In the genomic region with DNA sequence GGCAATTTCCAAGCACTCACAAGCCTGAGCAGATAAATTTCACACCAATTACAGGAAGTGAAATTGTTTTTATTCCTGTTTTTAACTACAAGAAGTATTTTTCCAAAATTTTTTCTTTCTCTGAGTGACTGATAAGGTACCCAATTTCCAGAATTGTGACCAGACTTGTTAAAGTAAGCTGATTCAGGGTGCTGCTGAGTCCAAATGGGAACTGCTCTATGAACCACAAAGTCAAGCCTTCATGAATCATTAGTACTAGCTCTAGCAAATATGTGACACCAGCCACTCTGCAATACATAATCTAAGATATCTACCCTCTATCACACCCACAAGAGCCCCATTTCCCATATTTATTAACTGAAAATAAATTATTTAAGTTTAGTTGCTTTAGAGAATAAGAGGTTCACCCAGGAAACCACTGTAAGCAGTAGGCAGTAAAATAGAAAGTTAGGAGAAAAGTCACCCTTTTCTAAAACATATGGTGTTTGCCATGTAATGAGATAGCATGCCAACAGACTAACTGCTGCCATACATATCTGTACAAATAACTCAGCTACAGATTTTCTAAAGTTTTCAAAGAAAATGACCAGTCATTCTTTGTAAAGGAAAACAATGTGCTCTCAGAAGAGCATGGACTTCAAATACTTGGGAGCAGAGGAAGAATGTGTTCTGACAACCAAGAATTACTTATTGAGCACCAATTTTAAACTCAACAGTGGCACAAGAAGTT, we compare ENCODE assay signal across 17 cellular contexts. TPM values are rescaled to one million over a fixed set of nuclear protein-coding genes. Genes with fewer than 3 reads are reported as not detected.
"Had no signal": no experiment of that assay in that cellular context is flagged by ENCODE, and none has a peak within 500 bp of the region (broad histone marks: within the 10 kb centered on the region; RNA-seq: fewer than 3 reads in every experiment).

No MANE protein-coding gene starts in this region.

- H3K36me3 Mint-ChIP-seq: activated naive CD4-positive, alpha-beta T cell treated with anti-CD3 and anti-CD28 coated beads, Interleukin-2, amount 50 U/mL, for 72 hours; naive thymus-derived CD4-positive, alpha-beta T cell; stimulated activated memory B cell treated with anti-CD40 and anti-IgM and Interleukin-4, amounts not matched to agents 10 μg/mL and 1 μg/mL and 100 μg/mL, for 72 hours; WTC11 had no signal

- H3K27ac Mint-ChIP-seq: activated CD4-positive, alpha-beta T cell treated with anti-CD3 and anti-CD28 coated beads, Interleukin-2, amount 10 ng/mL, durations not matched to agents 24 days and 14 days; activated naive CD4-positive, alpha-beta T cell treated with anti-CD3 and anti-CD28 coated beads, Interleukin-2, amount 50 U/mL, for 72 hours; activated T-cell treated with anti-CD3 and anti-CD28 coated beads, Interleukin-2, amount 50 U/mL, for 72 hours; effector memory CD8-positive, alpha-beta T cell; naive thymus-derived CD4-positive, alpha-beta T cell; stimulated activated memory B cell treated with anti-CD40 and anti-IgM and Interleukin-4, amounts not matched to agents 10 μg/mL and 1 μg/mL and 100 μg/mL, for 72 hours; WTC11 had no signal

- FAIRE-seq: TTC549, urothelium cell line had no signal

- ATAC-seq: activated naive CD4-positive, alpha-beta T cell treated with anti-CD3 and anti-CD28 coated beads, Interleukin-2, amount 50 U/mL, for 72 hours; activated T-cell treated with anti-CD3 and anti-CD28 coated beads, Interleukin-2, amount 50 U/mL, for 72 hours; effector memory CD8-positive, alpha-beta T cell; left lung; naive thymus-derived CD4-positive, alpha-beta T cell; stimulated activated memory B cell treated with anti-CD40 and anti-IgM and Interleukin-4, amounts not matched to agents 10 μg/mL and 1 μg/mL and 100 μg/mL, for 72 hours; WTC11 had no signal

- H3K9me3 Mint-ChIP-seq: activated CD4-positive, alpha-beta T cell treated with anti-CD3 and anti-CD28 coated beads, Interleukin-2, amount 10 ng/mL, durations not matched to agents 24 days and 14 days; activated T-cell treated with anti-CD3 and anti-CD28 coated beads, Interleukin-2, amount 50 U/mL, for 72 hours; effector memory CD8-positive, alpha-beta T cell; naive thymus-derived CD4-positive, alpha-beta T cell; stimulated activated memory B cell treated with anti-CD40 and anti-IgM and Interleukin-4, amounts not matched to agents 10 μg/mL and 1 μg/mL and 100 μg/mL, for 72 hours; WTC11 had no signal

- H3K27me3 Mint-ChIP-seq: effector memory CD8-positive, alpha-beta T cell had no signal

- H3K4me1 Mint-ChIP-seq: activated CD4-positive, alpha-beta T cell treated with anti-CD3 and anti-CD28 coated beads, Interleukin-2, amount 10 ng/mL, durations not matched to agents 24 days and 14 days; stimulated activated memory B cell treated with anti-CD40 and anti-IgM and Interleukin-4, amounts not matched to agents 10 μg/mL and 1 μg/mL and 100 μg/mL, for 72 hours; WTC11 had no signal

- DNase-seq: activated CD4-positive, alpha-beta T cell treated with anti-CD3 and anti-CD28 coated beads, Interleukin-2, amount 10 ng/mL, durations not matched to agents 24 days and 14 days; activated CD8-positive, alpha-beta memory T cell treated with anti-CD3 and anti-CD28 coated beads, Interleukin-2, amount 50 U/mL, for 48 hours; activated gamma-delta T cell; activated T-cell treated with anti-CD3 and anti-CD28 coated beads, Interleukin-2, amount 50 U/mL, for 72 hours; amygdala; dermis blood vessel endothelial cell; effector memory CD8-positive, alpha-beta T cell; left lung; naive thymus-derived CD4-positive, alpha-beta T cell; ovary; stimulated activated CD4-positive, alpha-beta T cell treated with anti-CD3 and anti-CD28 coated beads, Interleukin-2, amount 100 ng/mL, for 48 hours; T-helper 2 cell had no signal

- H3K4me3 Mint-ChIP-seq: activated CD4-positive, alpha-beta T cell treated with anti-CD3 and anti-CD28 coated beads, Interleukin-2, amount 10 ng/mL, durations not matched to agents 24 days and 14 days; activated T-cell treated with anti-CD3 and anti-CD28 coated beads, Interleukin-2, amount 50 U/mL, for 72 hours; effector memory CD8-positive, alpha-beta T cell; naive thymus-derived CD4-positive, alpha-beta T cell; stimulated activated memory B cell treated with anti-CD40 and anti-IgM and Interleukin-4, amounts not matched to agents 10 μg/mL and 1 μg/mL and 100 μg/mL, for 72 hours; WTC11 had no signal

RNA-seq across cellular contexts. Expression of a gene that starts 43.1 kb away (rescaled TPM):
- total RNA-seq: activated CD4-positive, alpha-beta T cell treated with anti-CD3 and anti-CD28 coated beads, Interleukin-2, amount 10 ng/mL, durations not matched to agents 24 days and 14 days; activated naive CD4-positive, alpha-beta T cell treated with anti-CD3 and anti-CD28 coated beads, Interleukin-2, amount 50 U/mL, for 72 hours; activated T-cell treated with anti-CD3 and anti-CD28 coated beads, Interleukin-2, amount 50 U/mL, for 72 hours; naive thymus-derived CD4-positive, alpha-beta T cell; WTC11 had no signal
